In the genomic region with DNA sequence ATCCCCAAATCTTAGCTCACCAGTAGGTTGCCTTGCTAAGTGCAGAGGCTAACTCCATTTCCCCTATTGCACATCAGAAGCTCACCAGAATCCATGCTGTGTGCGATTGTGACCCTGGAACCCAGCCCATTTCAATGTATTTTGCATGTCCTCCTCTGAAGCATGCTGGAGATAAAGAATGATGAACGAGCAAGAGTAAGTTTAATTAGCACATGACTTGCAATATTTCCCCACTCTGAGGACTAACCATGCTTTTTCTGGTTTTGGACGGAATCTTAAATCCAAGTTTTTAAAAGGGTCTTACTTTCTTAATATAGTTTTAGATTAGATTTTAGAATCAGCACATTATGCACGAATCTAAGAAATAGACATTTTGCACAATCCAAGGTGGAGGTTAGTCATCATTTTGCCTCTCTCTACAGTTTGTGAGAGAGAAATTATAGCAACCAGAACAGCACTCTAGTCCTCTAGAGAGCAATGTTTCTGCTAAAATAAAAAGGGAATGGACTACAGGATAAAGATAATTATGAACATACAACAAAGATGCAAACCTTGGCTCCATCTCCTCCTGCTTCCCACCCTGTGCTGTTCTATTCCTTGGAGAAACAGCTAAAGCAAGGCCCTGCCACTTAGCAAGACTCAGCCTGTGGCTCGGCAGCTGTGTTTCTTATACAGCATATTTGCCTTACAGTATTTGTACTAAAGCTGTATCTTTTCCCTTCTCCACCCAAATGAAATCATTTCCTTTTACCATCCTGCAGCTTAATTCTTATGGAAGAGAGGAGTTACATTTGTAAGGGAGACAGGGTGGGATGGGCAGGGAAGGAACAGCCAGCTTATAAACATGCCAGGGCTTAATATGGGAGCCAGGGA, we compare ENCODE assay signal across 2 cellular contexts.
A peak's percentile ranks its signal among the peaks of the same experiment; 100 is the strongest.
TF ChIP-seq lines count a peak whose summit lies in the region.

No MANE protein-coding gene starts in this region.

TF ChIP-seq in IMR-90, 13 proteins besides CTCF, POLR2A, EP300 and RAD21:
- no peak for TF ChIP-seq RFX5 (IDR thresholded peaks at IDR 0.05; ENCODE audit: low read depth, low read length)
- peak; percentile 54; the same call in 1 of the 2 replicates for TF ChIP-seq CEBPB (IDR thresholded peaks at IDR 0.05; ENCODE audit: low read depth, low read length)
TF ChIP-seq in IMR-90: peak in this region for 1.

TF ChIP-seq in endothelial cell of umbilical vein, 7 proteins besides CTCF, POLR2A, EP300 and RAD21:
- TF ChIP-seq MYC (IDR thresholded peaks at IDR 0.05; ENCODE audit: low read depth, low read length), result no peak
- TF ChIP-seq FOS (IDR thresholded peaks at IDR 0.05; ENCODE audit: borderline replicate concordance, insufficient read depth, low read length), result peak; percentile 8
